In the genomic region with DNA sequence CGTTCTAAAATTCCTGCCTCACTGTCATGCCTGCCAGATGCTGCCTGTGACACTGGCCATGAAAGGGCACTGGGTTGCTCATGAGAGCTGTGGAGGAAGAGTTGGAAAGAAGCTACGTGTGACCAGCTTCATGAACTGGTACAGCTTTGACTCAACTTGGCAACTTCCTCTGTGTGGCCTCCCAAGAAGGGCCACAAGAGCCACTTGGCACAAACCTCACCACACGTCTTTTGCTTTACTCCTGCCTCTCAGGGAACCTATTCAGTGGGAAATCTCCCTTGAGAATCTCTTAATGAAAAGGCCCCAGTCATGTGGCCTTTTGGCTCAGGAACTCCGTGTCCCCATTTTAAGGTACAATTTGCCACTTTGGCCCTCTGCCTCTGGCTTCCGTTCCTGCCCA, we compare ENCODE assay signal across 24 cellular contexts.
DNase-seq lines count a peak whose midpoint lies in the region; ATAC-seq lines count a peak whose summit lies in the region.
"Had no signal": no experiment of that assay in that cellular context is flagged by ENCODE, and none has a peak within 500 bp of the region (broad histone marks: within the 10 kb centered on the region; RNA-seq: fewer than 3 reads in every experiment).

No MANE protein-coding gene starts in this region.

- no peaks in the 10 kb centered on the region for H3K9me3 Mint-ChIP-seq in T-helper 2 cell treated with Interferon-gamma antibody and Interleukin-4, amounts not matched to agents 5 μg/mL and 100 μg/mL, for 36 hours
- H3K9me3 Mint-ChIP-seq: GM23338 had no signal

- no peaks in the 10 kb centered on the region for H3K4me1 Mint-ChIP-seq in T-helper 2 cell treated with Interferon-gamma antibody and Interleukin-4, amounts not matched to agents 5 μg/mL and 100 μg/mL, for 36 hours (ENCODE audit: low read depth)
- H3K4me1 Mint-ChIP-seq: CD4-positive, CD25-positive, alpha-beta regulatory T cell; GM23338 had no signal

- H3K27ac Mint-ChIP-seq in T-helper 2 cell treated with Interferon-gamma antibody and Interleukin-4, amounts not matched to agents 5 μg/mL and 100 μg/mL, for 36 hours, result no peak overlapping the region
- H3K27ac Mint-ChIP-seq: CD4-positive, CD25-positive, alpha-beta regulatory T cell; GM23338 had no signal

- no peak overlapping the region for H3K4me3 Mint-ChIP-seq in T-helper 2 cell treated with Interferon-gamma antibody and Interleukin-4, amounts not matched to agents 5 μg/mL and 100 μg/mL, for 36 hours
- H3K4me3 Mint-ChIP-seq: CD4-positive, CD25-positive, alpha-beta regulatory T cell; GM23338 had no signal

- no peak overlapping the region for H3K27ac ChIP-seq in substantia nigra (ENCODE audit: low read depth, low read length, poor library complexity, severe bottlenecking)
- H3K27ac ChIP-seq: A549 had no signal

- no peaks in the 10 kb centered on the region for H3K36me3 Mint-ChIP-seq in T-helper 2 cell treated with Interferon-gamma antibody and Interleukin-4, amounts not matched to agents 5 μg/mL and 100 μg/mL, for 36 hours (ENCODE audit: low read depth)
- H3K36me3 Mint-ChIP-seq: CD4-positive, CD25-positive, alpha-beta regulatory T cell had no signal

- peak; percentile 7 for DNase-seq in MV-4-11 (lab: John Stamatoyannopoulos, UW)
- DNase-seq in globus pallidus (ENCODE audit: low spot score), result peak; percentile 47
- DNase-seq in midbrain (lab: John Stamatoyannopoulos, UW), result peak; percentile 76
- peak in 37 of 49 donors; percentile 2 to 72 (median 39) for DNase-seq in substantia nigra (lab: John Stamatoyannopoulos, UW)
- no peak for DNase-seq in NCI-H82 treated with DMSO at 0.1 percent for 48 hours (lab: John Stamatoyannopoulos, UW; ENCODE audit: unreplicated experiment)
- DNase-seq in T-helper 2 cell treated with Interferon-gamma antibody and Interleukin-4, amounts not matched to agents 5 μg/mL and 100 μg/mL, for 36 hours (ENCODE audit: low spot score), result no peak
- DNase-seq: BE2C; CD4-positive, CD25-positive, alpha-beta regulatory T cell; COR-L47; DMS79; HCEC 1CT; KG1; NCI-H1105; NCI-H146; NCI-H2029 treated with DMSO at 0.1 percent for 48 hours; NCI-H226; NCI-H510A treated with DMSO at 0.1 percent for 48 hours; NCI-H748 treated with DMSO at 0.1 percent for 48 hours; NK-92 treated with Interleukin-12 subunit alpha and Interleukin-12 subunit beta, amount 100 ng/mL, for 24 hours; SIG-M5 had no signal

- ATAC-seq in activated CD4-positive, CD25-positive, alpha-beta regulatory T cell treated with anti-CD3 and anti-CD28 coated beads, Interleukin-2, amount 50 U/mL, for 24 hours, result no peak
- ATAC-seq: A549, GM23338, Panc1 had no signal

- no peaks in the 10 kb centered on the region for H3K27me3 Mint-ChIP-seq in T-helper 2 cell treated with Interferon-gamma antibody and Interleukin-4, amounts not matched to agents 5 μg/mL and 100 μg/mL, for 36 hours (ENCODE audit: low read depth)

Comparison
In these comparisons a context has a peak if more than half of its experiments do, and no peak if none do; other contexts are left out.
1. DNase-seq: peak in MV-4-11 (single experiment), globus pallidus (single experiment), midbrain (single experiment) and substantia nigra (37 of 49); none in NCI-H82 treated with DMSO at 0.1 percent for 48 hours (single experiment) and T-helper 2 cell treated with Interferon-gamma antibody and Interleukin-4, amounts not matched to agents 5 μg/mL and 100 μg/mL, for 36 hours (single experiment).